Comparison of ENCODE assay signal across 10 cellular contexts in genomic region chr1:214808845-214809460, GRCh38.
A peak's percentile ranks its signal among the peaks of the same experiment; 100 is the strongest.
DNase-seq lines count a peak whose midpoint lies in the region; ATAC-seq, FAIRE-seq and TF ChIP-seq lines count a peak whose summit lies in the region.
"Had no signal": no experiment of that assay in that cellular context is flagged by ENCODE, and none has a peak within 500 bp of the region (broad histone marks: within the 10 kb centered on the region; RNA-seq: fewer than 3 reads in every experiment).

No MANE protein-coding gene starts in this region.

- intact Hi-C loops in left ventricle myocardium inferior (cut with micrococcal nuclease): no loop called here
- intact Hi-C loops in heart left ventricle (cut with DNase I): loop anchor here in 2 of 10 donors (10.0 kb wide), 1 partner anchor 716 kb away; no protein-coding TSS in a partner anchor
- intact Hi-C loops in esophagus squamous epithelium (cut with DNase I): no loop called here
- intact Hi-C loops in colonic mucosa (cut with DNase I): no loop called here

- no peak for ATAC-seq in heart left ventricle
- ATAC-seq: left lung had no signal

- H3K36me3 ChIP-seq in left ventricle myocardium inferior (no peaks in the 10 kb centered on the region), heart left ventricle (no peaks in the 10 kb centered on the region), esophagus squamous epithelium (no peaks in the 10 kb centered on the region), small intestine (ENCODE audit: control insufficient read depth in 2 of 2, insufficient read depth in 2 of 2, low read length in 2 of 2) (no peaks in the 10 kb centered on the region), colonic mucosa (no peaks in the 10 kb centered on the region)
- H3K36me3 ChIP-seq: left lung, SJSA1 had no signal

- no peak overlapping the region for H3K27ac Mint-ChIP-seq in activated T-cell treated with anti-CD3 and anti-CD28 coated beads, Interleukin-2, amount 50 U/mL, for 24 hours

- H3K4me1 ChIP-seq in left ventricle myocardium inferior (no peaks in the 10 kb centered on the region), heart left ventricle (no peaks in the 10 kb centered on the region), esophagus squamous epithelium (no peaks in the 10 kb centered on the region), small intestine (ENCODE audit: control insufficient read depth in 2 of 2, insufficient read depth in 1 of 2, low read depth in 1 of 2, low read length in 1 of 2) (no peaks in the 10 kb centered on the region), colonic mucosa (no peaks in the 10 kb centered on the region)
- H3K4me1 ChIP-seq: left lung, SJSA1 had no signal

- DNase-seq in left ventricle myocardium inferior (no peak), heart left ventricle (no peak), NCI-H82 (lab: John Stamatoyannopoulos, UW) (peak; percentile 84), epithelial cell of esophagus (ENCODE audit: low read depth) (peak; percentile 65), esophagus squamous epithelium (lab: John Stamatoyannopoulos, UW) (no peak), small intestine (no peak), colonic mucosa (no peak)
- DNase-seq in activated T-cell treated with anti-CD3 and anti-CD28 coated beads, Interleukin-2, amount 50 U/mL, for 24 hours: no peak
- DNase-seq: left lung had no signal

- H3K36me3 Mint-ChIP-seq in activated T-cell treated with anti-CD3 and anti-CD28 coated beads, Interleukin-2, amount 50 U/mL, for 24 hours (ENCODE audit: low read depth): no peaks in the 10 kb centered on the region

- H3K27me3 ChIP-seq in left ventricle myocardium inferior (ENCODE audit: low read depth) (no peaks in the 10 kb centered on the region), heart left ventricle (no peaks in the 10 kb centered on the region), esophagus squamous epithelium (no peaks in the 10 kb centered on the region), small intestine (ENCODE audit: control insufficient read depth in 2 of 2, insufficient read depth in 2 of 2, low read length in 2 of 2) (no peaks in the 10 kb centered on the region), colonic mucosa (no peaks in the 10 kb centered on the region)
- H3K27me3 ChIP-seq: left lung, SJSA1 had no signal

- FAIRE-seq in small intestine (lab: Jason Lieb, UNC): no peak

- 44 to 62% (median 58%) methylated on average over 3 of the region's 3 CpGs for WGBS in heart left ventricle, 4 donors
- 46 to 66% methylated on average over 3 of the region's 3 CpGs for WGBS in esophagus squamous epithelium, 2 donors
- WGBS in small intestine, 3 donors: 62 to 65% (median 64%) methylated on average over 3 of the region's 3 CpGs

- TF ChIP-seq POLR2A in heart left ventricle (IDR thresholded peaks at IDR 0.05): no peak
- no peak for TF ChIP-seq POLR2A in esophagus squamous epithelium (IDR thresholded peaks at IDR 0.05)

- H3K27ac ChIP-seq in left ventricle myocardium inferior (replicated peaks) (no peak overlapping the region), heart left ventricle (no peak overlapping the region), esophagus squamous epithelium (no peak overlapping the region), small intestine (ENCODE audit: low read depth in 1 of 2, low read length in 1 of 2) (no peak overlapping the region), colonic mucosa (no peak overlapping the region)
- H3K27ac ChIP-seq: left lung, SJSA1 had no signal

- no peak overlapping the region for H3K9ac ChIP-seq in colonic mucosa (ENCODE audit: low read depth in 2 of 2, low read length in 2 of 2)

- H3K9me3 Mint-ChIP-seq in activated T-cell treated with anti-CD3 and anti-CD28 coated beads, Interleukin-2, amount 50 U/mL, for 24 hours: peaks cover 8% of the 10 kb centered on the region

- H3K4me3 ChIP-seq in left ventricle myocardium inferior (no peak overlapping the region), heart left ventricle (no peak overlapping the region), epithelial cell of esophagus (ENCODE audit: low read length) (no peak overlapping the region), esophagus squamous epithelium (no peak overlapping the region), small intestine (ENCODE audit: low read depth in 1 of 2, low read length in 2 of 2) (no peak overlapping the region), colonic mucosa (no peak overlapping the region)
- H3K4me3 ChIP-seq: left lung, SJSA1 had no signal

- TF ChIP-seq CTCF in left ventricle myocardium inferior (IDR thresholded peaks at IDR 0.05; ENCODE audit: borderline replicate concordance) (peak; percentile 17), heart left ventricle (IDR thresholded peaks at IDR 0.05) (peak in 1 of 12 donors; percentile 8), epithelial cell of esophagus (IDR thresholded peaks at IDR 0.05; ENCODE audit: insufficient read depth, low read depth, low read length, missing control alignments) (peak; percentile 70), esophagus squamous epithelium (IDR thresholded peaks at IDR 0.05) (peak in 1 of 6 experiments; percentile 36), colonic mucosa (IDR thresholded peaks at IDR 0.05) (no peak)

- no peak overlapping the region for H3K4me3 Mint-ChIP-seq in activated T-cell treated with anti-CD3 and anti-CD28 coated beads, Interleukin-2, amount 50 U/mL, for 24 hours

- no peaks in the 10 kb centered on the region for H3K27me3 Mint-ChIP-seq in activated T-cell treated with anti-CD3 and anti-CD28 coated beads, Interleukin-2, amount 50 U/mL, for 24 hours

- H3K9me3 ChIP-seq in left ventricle myocardium inferior (replicated peaks) (peaks cover 50% of the 10 kb centered on the region), heart left ventricle (peaks cover 0 to 19% (median 13%) of the 10 kb centered on the region in 12 donors), esophagus squamous epithelium (no peaks in the 10 kb centered on the region), small intestine (ENCODE audit: control insufficient read depth, low read depth) (no peaks in the 10 kb centered on the region), colonic mucosa (no peaks in the 10 kb centered on the region)
- H3K9me3 ChIP-seq: SJSA1 had no signal

- no peaks in the 10 kb centered on the region for H3K4me1 Mint-ChIP-seq in activated T-cell treated with anti-CD3 and anti-CD28 coated beads, Interleukin-2, amount 50 U/mL, for 24 hours (ENCODE audit: low read depth)

Comparison
In these comparisons a context has a peak if more than half of its experiments do, and no peak if none do; other contexts are left out.
1. DNase-seq: peak in NCI-H82 (single experiment) and epithelial cell of esophagus (single experiment); none in left ventricle myocardium inferior (single experiment), heart left ventricle (0 of 5), esophagus squamous epithelium (single experiment), small intestine (single experiment), activated T-cell treated with anti-CD3 and anti-CD28 coated beads, Interleukin-2, amount 50 U/mL, for 24 hours (single experiment) and colonic mucosa (single experiment).